15 cellular contexts compared by ENCODE assay signal in the genomic region with DNA sequence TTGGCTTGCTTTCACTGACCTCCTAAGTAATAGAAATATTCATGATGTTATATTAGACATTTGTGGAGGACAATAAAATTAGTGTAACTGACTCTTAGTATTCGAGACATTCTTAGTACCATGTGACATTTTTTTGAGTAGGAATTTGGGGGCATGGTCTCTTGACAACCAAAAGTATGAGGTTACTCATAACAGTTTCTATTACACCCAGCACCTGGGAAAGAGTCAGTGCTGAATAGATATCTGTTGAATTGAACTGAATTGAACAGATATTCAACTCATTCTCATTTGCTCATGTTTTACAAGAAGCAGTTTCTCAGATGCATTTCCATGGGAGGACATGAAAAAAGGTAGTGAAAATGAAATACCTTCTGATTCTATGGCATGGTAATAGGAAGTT.
DNase-seq lines count a peak whose midpoint lies in the region; ATAC-seq, FAIRE-seq and TF ChIP-seq lines count a peak whose summit lies in the region.
"Had no signal": no experiment of that assay in that cellular context is flagged by ENCODE, and none has a peak within 500 bp of the region (broad histone marks: within the 10 kb centered on the region; RNA-seq: fewer than 3 reads in every experiment).

No MANE protein-coding gene starts in this region.

- no peaks in the 10 kb centered on the region for H3K36me3 ChIP-seq in RWPE2 (ENCODE audit: low read depth)
- H3K36me3 ChIP-seq in smooth muscle cell (ENCODE audit: low read depth), result no peaks in the 10 kb centered on the region

- H3K4me1 ChIP-seq in RWPE2 (ENCODE audit: insufficient read depth, poor library complexity, severe bottlenecking), result peaks cover 33% of the 10 kb centered on the region
- peaks cover 10% of the 10 kb centered on the region for H3K4me1 ChIP-seq in smooth muscle cell (ENCODE audit: low read depth)

- peak; percentile 24; the same call in 1 of the 3 replicates for ATAC-seq in RWPE2 (ENCODE audit: low read depth)

- TF ChIP-seq CTCF in RWPE2 (IDR thresholded peaks at IDR 0.05; ENCODE audit: poor library complexity, severe bottlenecking) (no peak), fibroblast of the aortic adventitia (IDR thresholded peaks at IDR 0.05; ENCODE audit: insufficient read depth, low read length) (no peak), smooth muscle cell (IDR thresholded peaks at IDR 0.05; ENCODE audit: borderline replicate concordance, insufficient read depth, poor library complexity, severe bottlenecking) (no peak)

- no peak overlapping the region for H2AFZ ChIP-seq in smooth muscle cell (ENCODE audit: low read depth)

- peak overlapping the region; percentile 79 for H3K4me2 ChIP-seq in smooth muscle cell

- peak; percentile 87 for FAIRE-seq in H54 (lab: Jason Lieb, UNC)

- H3K9me3 ChIP-seq in RWPE2 (ENCODE audit: severe bottlenecking) (no peaks in the 10 kb centered on the region), smooth muscle cell (replicated peaks; ENCODE audit: low read depth) (no peaks in the 10 kb centered on the region)

- no peaks in the 10 kb centered on the region for H4K20me1 ChIP-seq in smooth muscle cell (ENCODE audit: low read depth)

- no peak for TF ChIP-seq POLR2A in H54 (IDR thresholded peaks at IDR 0.05; ENCODE audit: low read depth, low read length)

- H3K27me3 ChIP-seq in RWPE2 (ENCODE audit: insufficient read depth, poor library complexity, severe bottlenecking) (no peaks in the 10 kb centered on the region), smooth muscle cell (ENCODE audit: low read depth) (no peaks in the 10 kb centered on the region)

- peak overlapping the region; percentile 94 for H3K27ac ChIP-seq in RWPE2 (ENCODE audit: poor library complexity, severe bottlenecking)
- peak overlapping the region; percentile 96 for H3K27ac ChIP-seq in smooth muscle cell (ENCODE audit: low read depth)

- peaks cover 10% of the 10 kb centered on the region for H3F3A ChIP-seq in smooth muscle cell (ENCODE audit: low read depth)

- no peak overlapping the region for H3K4me3 ChIP-seq in RWPE2 (ENCODE audit: severe bottlenecking)
- no peak overlapping the region for H3K4me3 ChIP-seq in fibroblast of the aortic adventitia (ENCODE audit: low read depth, low read length)
- H3K4me3 ChIP-seq in smooth muscle cell, result no peak overlapping the region

- DNase-seq in H54 (ENCODE audit: insufficient read length, low spot score) (no peak), RWPE2 (ENCODE audit: low spot score) (no peak), fibroblast of the aortic adventitia (ENCODE audit: low read depth) (peak; percentile 15), smooth muscle cell (lab: John Stamatoyannopoulos, UW; ENCODE audit: unreplicated experiment) (no peak), activated gamma-delta T cell (lab: John Stamatoyannopoulos, UW) (no peak), nucleus accumbens (lab: John Stamatoyannopoulos, UW) (no peak), NCI-H524 treated with DMSO at 0.1 percent for 48 hours (lab: John Stamatoyannopoulos, UW) (no peak), retina (no peak)
- DNase-seq: activated CD4-positive, CD25-positive, alpha-beta regulatory T cell; activated T-cell treated with anti-CD3 and anti-CD28 coated beads, Interleukin-2, amount 50 U/mL, for 48 hours; aorta; midbrain; NCI-H1092 treated with DMSO at 0.1 percent for 48 hours; NCI-H510A treated with DMSO at 0.1 percent for 48 hours; SHP77 treated with DMSO at 0.1 percent for 48 hours had no signal

- H3K79me2 ChIP-seq in smooth muscle cell (ENCODE audit: low read depth), result no peaks in the 10 kb centered on the region

- peak overlapping the region; percentile 82 for H3K9ac ChIP-seq in smooth muscle cell (ENCODE audit: low read depth)

- 50% methylated on average over 1 of the region's 1 CpG for WGBS in smooth muscle cell (ENCODE audit: low lambda C conversion rate)
